Comparison of ENCODE assay signal across 9 cellular contexts in the genomic region with DNA sequence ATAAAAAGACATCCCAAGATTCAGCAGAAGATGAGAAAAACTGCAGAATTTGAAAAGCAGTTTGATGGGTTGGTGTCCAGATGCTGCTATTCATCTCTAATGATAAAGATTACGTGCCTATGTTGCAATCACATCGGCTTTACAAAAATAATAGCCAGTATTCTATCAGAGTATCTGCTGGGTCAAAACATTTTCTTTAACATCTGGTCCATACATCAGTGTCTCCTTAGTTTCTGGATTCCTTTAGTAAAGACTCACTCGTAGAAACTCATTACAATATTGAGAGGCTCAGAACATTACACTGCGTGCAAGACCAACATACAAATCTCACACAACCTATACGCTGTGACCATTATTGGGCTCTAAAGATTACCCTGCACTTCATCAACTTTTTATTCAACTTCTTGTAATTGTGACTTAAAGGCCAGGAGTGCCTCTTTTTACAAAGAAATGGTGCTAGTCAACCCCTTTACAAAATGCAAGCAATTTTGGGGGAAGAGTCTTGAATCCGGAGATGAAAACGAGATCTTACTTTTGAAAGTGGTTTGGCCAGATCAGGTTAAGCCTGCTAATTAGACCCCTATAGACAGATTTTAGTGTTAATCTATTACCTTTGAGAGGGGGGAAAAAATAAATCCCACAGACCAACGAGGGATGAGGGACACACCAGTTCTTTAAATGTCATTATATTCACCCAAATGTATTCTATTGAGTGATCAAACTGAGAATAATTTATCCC. TPM values are rescaled to one million over a fixed set of nuclear protein-coding genes. Genes with fewer than 3 reads are reported as not detected.
DNase-seq lines count a peak whose midpoint lies in the region; ATAC-seq, FAIRE-seq and TF ChIP-seq lines count a peak whose summit lies in the region.
"Had no signal": no experiment of that assay in that cellular context is flagged by ENCODE, and none has a peak within 500 bp of the region (broad histone marks: within the 10 kb centered on the region; RNA-seq: fewer than 3 reads in every experiment).

No MANE protein-coding gene starts in this region.

- H3K4me3 ChIP-seq in GM12875 (ENCODE audit: low read depth, low read length) = peak overlapping the region; percentile 93
- peak overlapping the region; percentile 79 to 94 for H3K4me3 ChIP-seq in Panc1 (ENCODE audit: low read depth in 2 of 2, low read length in 2 of 2)
- H3K4me3 ChIP-seq in esophagus (ENCODE audit: low read depth in 1 of 2, low read length in 2 of 2) = peak overlapping the region; percentile 38 to 97
- peak overlapping the region; percentile 100 for H3K4me3 ChIP-seq in retinal pigment epithelial cell (ENCODE audit: low read length)

- H3K4me1 ChIP-seq in Panc1 (ENCODE audit: control insufficient read depth, insufficient read depth, low read length) = peaks cover 43% of the 10 kb centered on the region
- H3K4me1 ChIP-seq in esophagus (ENCODE audit: control insufficient read depth in 2 of 2, insufficient read depth in 2 of 2, low read length in 1 of 2) = peaks cover 0 to 2% of the 10 kb centered on the region in 2 donors

- FAIRE-seq in HTR-8/SVneo (lab: Jason Lieb, UNC) = no peak
- FAIRE-seq: islet of Langerhans had no signal

- H3K9me3 ChIP-seq in Panc1 (ENCODE audit: control insufficient read depth, insufficient read depth, low read depth, low read length) = no peaks in the 10 kb centered on the region
- no peaks in the 10 kb centered on the region for H3K9me3 ChIP-seq in esophagus (ENCODE audit: control insufficient read depth in 2 of 2, insufficient read depth in 1 of 2, low read depth in 1 of 2, low read length in 1 of 2)

- H3K36me3 ChIP-seq in Panc1 (ENCODE audit: control insufficient read depth, insufficient read depth, low read length) (peaks cover 31% of the 10 kb centered on the region), esophagus (ENCODE audit: control insufficient read depth in 2 of 2, insufficient read depth in 2 of 2, low read length in 1 of 2) (peaks cover 0 to 2% of the 10 kb centered on the region in 2 donors)

- BruUV-seq in Panc1 (replicated peaks; lab: Mats Ljungman, UMichigan) = no TSS peak

- TF ChIP-seq CTCF in GM12875 (IDR thresholded peaks at IDR 0.05; ENCODE audit: borderline replicate concordance, insufficient read depth, low read depth, low read length) = no peak
- no peak for TF ChIP-seq CTCF in Panc1 (IDR thresholded peaks at IDR 0.05)
- no peak for TF ChIP-seq CTCF in retinal pigment epithelial cell (conservative IDR thresholded peaks at IDR 0.05; ENCODE audit: low read depth, low read length)

- POLR2A ChIA-PET in Panc1 (lab: Charles Lee) = no interaction called here

- intact Hi-C loops in Panc1 (cut with micrococcal nuclease; ENCODE audit: unreplicated experiment) = loop anchor here (10.0 kb wide), 1 partner anchor 120 kb away; no protein-coding TSS in a partner anchor

- no peak for ATAC-seq in Panc1

- H3K27ac ChIP-seq in Panc1 (ENCODE audit: low read length) = peak overlapping the region; percentile 34
- H3K27ac ChIP-seq in esophagus (ENCODE audit: low read depth in 2 of 2, low read length in 1 of 2) = peak overlapping the region in 1 of 2 donors; percentile 41

- H3K27me3 ChIP-seq in Panc1 (ENCODE audit: control insufficient read depth, insufficient read depth, low read length) = no peaks in the 10 kb centered on the region
- no peaks in the 10 kb centered on the region for H3K27me3 ChIP-seq in esophagus (ENCODE audit: control insufficient read depth in 1 of 2, insufficient read depth in 2 of 2, low read length in 2 of 2)

- 1 to 3% methylated on average over 8 of the region's 8 CpGs for WGBS in esophagus, 2 donors

- no peak for DNase-seq in Panc1 (ENCODE audit: low read depth, low spot score)
- no peak for DNase-seq in retinal pigment epithelial cell (ENCODE audit: low read depth)
- DNase-seq in HTR-8/SVneo (ENCODE audit: insufficient read length, low spot score) = no peak
- DNase-seq in superior temporal gyrus (ENCODE audit: extremely low spot score) = no peak
- DNase-seq in effector CD4-positive, alpha-beta T cell = no peak
- DNase-seq in MV-4-11 (lab: John Stamatoyannopoulos, UW) = no peak

- in situ Hi-C loops in Panc1 (cut with HindIII; ENCODE audit: low pct_unique_long_range_greater_than_20kb, low sequenced_read_pairs) = no loop called here

- CTCF ChIA-PET in Panc1 (lab: Charles Lee) = no interaction called here

RNA-seq across cellular contexts. Expression of a gene that starts 2.9 kb away (rescaled TPM):
- total RNA-seq in Panc1 (2021; ENCODE audit: unreplicated experiment) = 171 TPM
- polyA plus RNA-seq in Panc1 (2012; ENCODE audit: insufficient read length) = 264 TPM
- 10 to 100 TPM; 56.6 to 71.1 TPM for polyA plus RNA-seq in esophagus
